In the genomic region with DNA sequence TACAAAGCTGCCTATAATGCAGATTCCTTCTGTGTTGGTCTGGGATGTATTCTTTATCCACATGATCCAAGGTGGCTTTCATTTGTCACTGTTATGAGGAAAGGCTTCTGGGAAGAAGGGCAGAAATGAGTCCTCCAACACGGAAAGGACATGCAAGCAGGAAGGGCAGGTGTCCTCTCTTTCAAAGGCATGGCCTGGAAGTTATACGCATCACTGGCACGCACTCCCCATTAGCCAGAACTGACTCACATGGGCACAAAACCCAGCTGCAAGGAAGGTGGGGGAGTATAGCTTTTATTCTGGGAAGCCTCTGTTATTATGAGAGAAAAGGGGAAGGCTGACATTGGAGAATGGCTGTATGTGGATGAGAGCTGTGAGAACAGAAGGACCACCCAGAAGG, we compare ENCODE assay signal across 14 cellular contexts.
DNase-seq lines count a peak whose midpoint lies in the region; TF ChIP-seq lines count a peak whose summit lies in the region.
"Had no signal": no experiment of that assay in that cellular context is flagged by ENCODE, and none has a peak within 500 bp of the region (broad histone marks: within the 10 kb centered on the region; RNA-seq: fewer than 3 reads in every experiment).

No MANE protein-coding gene starts in this region.

- no peaks in the 10 kb centered on the region for H3K36me3 Mint-ChIP-seq in activated CD4-positive, alpha-beta T cell treated with anti-CD3 and anti-CD28 coated beads, Interleukin-2, amount 10 ng/mL, durations not matched to agents 24 days and 14 days (ENCODE audit: low read depth)
- no peaks in the 10 kb centered on the region for H3K36me3 Mint-ChIP-seq in activated CD4-positive, alpha-beta T cell treated with anti-CD3 and anti-CD28 coated beads, Interleukin-2, amount 10 ng/mL, durations not matched to agents 7 days and 5 days (ENCODE audit: low read depth)
- H3K36me3 Mint-ChIP-seq: CD8-positive, alpha-beta memory T cell had no signal

- no peaks in the 10 kb centered on the region for H3K9me2 ChIP-seq in PC-9 (ENCODE audit: insufficient read depth)

- H3K4me1 Mint-ChIP-seq in activated CD4-positive, alpha-beta T cell treated with anti-CD3 and anti-CD28 coated beads, Interleukin-2, amount 10 ng/mL, durations not matched to agents 24 days and 14 days, result no peaks in the 10 kb centered on the region
- H3K4me1 Mint-ChIP-seq in activated CD4-positive, alpha-beta T cell treated with anti-CD3 and anti-CD28 coated beads, Interleukin-2, amount 10 ng/mL, durations not matched to agents 7 days and 5 days, result no peaks in the 10 kb centered on the region
- H3K4me1 Mint-ChIP-seq: CD8-positive, alpha-beta memory T cell had no signal

- CTCF ChIA-PET in activated CD4-positive, alpha-beta T cell treated with anti-CD3 and anti-CD28 coated beads, Interleukin-2, amount 10 ng/mL, durations not matched to agents 7 days and 5 days (lab: Charles Lee), result interaction anchor here (1.8 kb wide), 1 partner anchor 11 kb away, joined by 5 read pairs; no protein-coding TSS in a partner anchor
- CTCF ChIA-PET in PC-9 (lab: Charles Lee), result no interaction called here

- H3K36me3 ChIP-seq in esophagus muscularis mucosa (no peaks in the 10 kb centered on the region), PC-9 (ENCODE audit: low read depth) (no peaks in the 10 kb centered on the region)

- POLR2A ChIA-PET in activated CD4-positive, alpha-beta T cell treated with anti-CD3 and anti-CD28 coated beads, Interleukin-2, amount 10 ng/mL, durations not matched to agents 7 days and 5 days (lab: Charles Lee), result no interaction called here
- POLR2A ChIA-PET in PC-9 (lab: Charles Lee; ENCODE audit: unreplicated experiment), result no interaction called here

- H3K27ac ChIP-seq in esophagus muscularis mucosa (replicated peaks in 1 of 4), result no peak overlapping the region
- no peak overlapping the region for H3K27ac ChIP-seq in PC-9
- H3K27ac ChIP-seq: 22Rv1, GM23248 had no signal

- no peak for TF ChIP-seq EP300 in esophagus muscularis mucosa (IDR thresholded peaks at IDR 0.05)

- H4K20me1 ChIP-seq in PC-9 (ENCODE audit: insufficient read depth), result no peaks in the 10 kb centered on the region

- H3K9me3 Mint-ChIP-seq in activated CD4-positive, alpha-beta T cell treated with anti-CD3 and anti-CD28 coated beads, Interleukin-2, amount 10 ng/mL, durations not matched to agents 24 days and 14 days, result peaks cover 6% of the 10 kb centered on the region
- H3K9me3 Mint-ChIP-seq in activated CD4-positive, alpha-beta T cell treated with anti-CD3 and anti-CD28 coated beads, Interleukin-2, amount 10 ng/mL, durations not matched to agents 7 days and 5 days, result peaks cover 4% of the 10 kb centered on the region

- no peaks in the 10 kb centered on the region for H3K27me3 ChIP-seq in esophagus muscularis mucosa
- H3K27me3 ChIP-seq in PC-9 (ENCODE audit: insufficient read depth, low read depth), result peaks cover 42% of the 10 kb centered on the region; the same call in 1 of the 2 replicates

- H3K27me3 Mint-ChIP-seq in activated CD4-positive, alpha-beta T cell treated with anti-CD3 and anti-CD28 coated beads, Interleukin-2, amount 10 ng/mL, durations not matched to agents 24 days and 14 days, result peaks cover 1% of the 10 kb centered on the region
- peaks cover 3% of the 10 kb centered on the region for H3K27me3 Mint-ChIP-seq in activated CD4-positive, alpha-beta T cell treated with anti-CD3 and anti-CD28 coated beads, Interleukin-2, amount 10 ng/mL, durations not matched to agents 7 days and 5 days

- H3K79me2 ChIP-seq in PC-9 (ENCODE audit: low read depth), result no peaks in the 10 kb centered on the region

- TF ChIP-seq CTCF in esophagus muscularis mucosa (IDR thresholded peaks at IDR 0.05), result no peak
- no peak for TF ChIP-seq CTCF in PC-9 (conservative IDR thresholded peaks at IDR 0.05)

- no peak for TF ChIP-seq POLR2A in esophagus muscularis mucosa (IDR thresholded peaks at IDR 0.05; ENCODE audit: low read depth)

- H3K9me3 ChIP-seq in esophagus muscularis mucosa, result peaks cover 0 to 4% (median 0%) of the 10 kb centered on the region in 4 donors
- H3K9me3 ChIP-seq in PC-9 (ENCODE audit: insufficient read depth, low read depth), result peaks cover 3% of the 10 kb centered on the region; the same call in 1 of the 2 replicates

- no peaks in the 10 kb centered on the region for H3F3A ChIP-seq in PC-9 (ENCODE audit: insufficient read depth, low read depth)

- no peaks in the 10 kb centered on the region for H3K4me1 ChIP-seq in esophagus muscularis mucosa
- H3K4me1 ChIP-seq in PC-9 (replicated peaks; ENCODE audit: insufficient read depth), result no peaks in the 10 kb centered on the region
- H3K4me1 ChIP-seq: Caco-2 had no signal

- H3K4me3 Mint-ChIP-seq in activated CD4-positive, alpha-beta T cell treated with anti-CD3 and anti-CD28 coated beads, Interleukin-2, amount 10 ng/mL, durations not matched to agents 24 days and 14 days, result no peak overlapping the region
- no peak overlapping the region for H3K4me3 Mint-ChIP-seq in activated CD4-positive, alpha-beta T cell treated with anti-CD3 and anti-CD28 coated beads, Interleukin-2, amount 10 ng/mL, durations not matched to agents 7 days and 5 days
- H3K4me3 Mint-ChIP-seq: CD8-positive, alpha-beta memory T cell had no signal

- H3K27ac Mint-ChIP-seq in activated CD4-positive, alpha-beta T cell treated with anti-CD3 and anti-CD28 coated beads, Interleukin-2, amount 10 ng/mL, durations not matched to agents 24 days and 14 days, result no peak overlapping the region
- no peak overlapping the region for H3K27ac Mint-ChIP-seq in activated CD4-positive, alpha-beta T cell treated with anti-CD3 and anti-CD28 coated beads, Interleukin-2, amount 10 ng/mL, durations not matched to agents 7 days and 5 days
- H3K27ac Mint-ChIP-seq: CD8-positive, alpha-beta memory T cell had no signal

- 86% methylated on average over 3 of the region's 3 CpGs for WGBS in esophagus muscularis mucosa

- DNase-seq in activated CD4-positive, alpha-beta T cell treated with anti-CD3 and anti-CD28 coated beads, Interleukin-2, amount 10 ng/mL, durations not matched to agents 24 days and 14 days, result peak; percentile 40
- no peak for DNase-seq in activated CD4-positive, alpha-beta T cell treated with anti-CD3 and anti-CD28 coated beads, Interleukin-2, amount 10 ng/mL, durations not matched to agents 7 days and 5 days
- DNase-seq in esophagus muscularis mucosa (ENCODE audit: extremely low spot score) (peak; percentile 50), left kidney (ENCODE audit: low read depth, low spot score) (peak; percentile 32), renal cortical epithelial cell (ENCODE audit: low read depth) (peak; percentile 21), NCI-H69 (lab: John Stamatoyannopoulos, UW) (no peak), PC-9 (no peak), NCI-H774 (lab: John Stamatoyannopoulos, UW) (no peak)
- DNase-seq: Caco-2; CD8-positive, alpha-beta memory T cell; GM23248; H7 had no signal

- H3K4me3 ChIP-seq in esophagus muscularis mucosa, result no peak overlapping the region
- H3K4me3 ChIP-seq in PC-9, result no peak overlapping the region
- H3K4me3 ChIP-seq: GM12878, GM23248 had no signal

- no peak overlapping the region for H2AFZ ChIP-seq in PC-9
- H2AFZ ChIP-seq: GM23248 had no signal

- no peak overlapping the region for H3K4me2 ChIP-seq in PC-9

- intact Hi-C loops in activated CD4-positive, alpha-beta T cell treated with anti-CD3 and anti-CD28 coated beads, Interleukin-2, amount 10 ng/mL, durations not matched to agents 24 days and 14 days (cut with micrococcal nuclease), result no loop called here
- intact Hi-C loops in esophagus muscularis mucosa (cut with DNase I) (no loop called here), PC-9 (cut with micrococcal nuclease; ENCODE audit: unreplicated experiment) (loop anchor here (10.0 kb wide), 1 partner anchor 140 kb away; a partner anchor contains a TSS)

- BruUV-seq in PC-9 (replicated peaks; lab: Mats Ljungman, UMichigan), result no TSS peak

Comparison
In these comparisons a context has a peak if more than half of its experiments do, and no peak if none do; other contexts are left out.
1. DNase-seq: peak in activated CD4-positive, alpha-beta T cell treated with anti-CD3 and anti-CD28 coated beads, Interleukin-2, amount 10 ng/mL, durations not matched to agents 24 days and 14 days (single experiment), esophagus muscularis mucosa (single experiment), left kidney (single experiment) and renal cortical epithelial cell (single experiment); none in activated CD4-positive, alpha-beta T cell treated with anti-CD3 and anti-CD28 coated beads, Interleukin-2, amount 10 ng/mL, durations not matched to agents 7 days and 5 days (single experiment), NCI-H69 (single experiment), PC-9 (0 of 2) and NCI-H774 (single experiment).